Comparison of ENCODE assay signal across 8 cellular contexts in genomic region chr12:6493580-6494350, GRCh38. TPM values are rescaled to one million over a fixed set of nuclear protein-coding genes. Genes with fewer than 3 reads are reported as not detected.
DNase-seq lines count a peak whose midpoint lies in the region; ATAC-seq, FAIRE-seq and TF ChIP-seq lines count a peak whose summit lies in the region.

A gene with protein sequence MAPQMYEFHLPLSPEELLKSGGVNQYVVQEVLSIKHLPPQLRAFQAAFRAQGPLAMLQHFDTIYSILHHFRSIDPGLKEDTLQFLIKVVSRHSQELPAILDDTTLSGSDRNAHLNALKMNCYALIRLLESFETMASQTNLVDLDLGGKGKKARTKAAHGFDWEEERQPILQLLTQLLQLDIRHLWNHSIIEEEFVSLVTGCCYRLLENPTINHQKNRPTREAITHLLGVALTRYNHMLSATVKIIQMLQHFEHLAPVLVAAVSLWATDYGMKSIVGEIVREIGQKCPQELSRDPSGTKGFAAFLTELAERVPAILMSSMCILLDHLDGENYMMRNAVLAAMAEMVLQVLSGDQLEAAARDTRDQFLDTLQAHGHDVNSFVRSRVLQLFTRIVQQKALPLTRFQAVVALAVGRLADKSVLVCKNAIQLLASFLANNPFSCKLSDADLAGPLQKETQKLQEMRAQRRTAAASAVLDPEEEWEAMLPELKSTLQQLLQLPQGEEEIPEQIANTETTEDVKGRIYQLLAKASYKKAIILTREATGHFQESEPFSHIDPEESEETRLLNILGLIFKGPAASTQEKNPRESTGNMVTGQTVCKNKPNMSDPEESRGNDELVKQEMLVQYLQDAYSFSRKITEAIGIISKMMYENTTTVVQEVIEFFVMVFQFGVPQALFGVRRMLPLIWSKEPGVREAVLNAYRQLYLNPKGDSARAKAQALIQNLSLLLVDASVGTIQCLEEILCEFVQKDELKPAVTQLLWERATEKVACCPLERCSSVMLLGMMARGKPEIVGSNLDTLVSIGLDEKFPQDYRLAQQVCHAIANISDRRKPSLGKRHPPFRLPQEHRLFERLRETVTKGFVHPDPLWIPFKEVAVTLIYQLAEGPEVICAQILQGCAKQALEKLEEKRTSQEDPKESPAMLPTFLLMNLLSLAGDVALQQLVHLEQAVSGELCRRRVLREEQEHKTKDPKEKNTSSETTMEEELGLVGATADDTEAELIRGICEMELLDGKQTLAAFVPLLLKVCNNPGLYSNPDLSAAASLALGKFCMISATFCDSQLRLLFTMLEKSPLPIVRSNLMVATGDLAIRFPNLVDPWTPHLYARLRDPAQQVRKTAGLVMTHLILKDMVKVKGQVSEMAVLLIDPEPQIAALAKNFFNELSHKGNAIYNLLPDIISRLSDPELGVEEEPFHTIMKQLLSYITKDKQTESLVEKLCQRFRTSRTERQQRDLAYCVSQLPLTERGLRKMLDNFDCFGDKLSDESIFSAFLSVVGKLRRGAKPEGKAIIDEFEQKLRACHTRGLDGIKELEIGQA (N-terminal part only) (plus strand): TSS chr12:6494102. CDS start chr12:6495099, 997 bp downstream.

- DNase-seq in Caco-2 (peak; percentile 98 to 99), HTR-8/SVneo (ENCODE audit: insufficient read length, low spot score) (peak; percentile 98), NOMO-1 treated with dmso at 0.1 percent for 144 hours (lab: John Stamatoyannopoulos, UW; ENCODE audit: unreplicated experiment) (peak; percentile 99), mesenteric fat pad (ENCODE audit: low spot score) (peak; percentile 96)
- peak; percentile 99 for DNase-seq in activated CD8-positive, alpha-beta memory T cell treated with anti-CD3 and anti-CD28 coated beads, Interleukin-2, amount 10 ng/mL, durations not matched to agents 7 days and 5 days
- peak; percentile 85 for DNase-seq in stimulated activated CD8-positive, alpha-beta memory T cell treated with anti-CD3 and anti-CD28 coated beads, Interleukin-15, amount 100 ng/mL, for 24 hours (ENCODE audit: low read depth)

- H3K4me1 ChIP-seq in Caco-2 (peaks cover 12% of the 10 kb centered on the region), endocrine pancreas (ENCODE audit: control insufficient read depth, insufficient read depth, low read length) (peaks cover 12% of the 10 kb centered on the region)

- peaks cover 67% of the 10 kb centered on the region for H3K36me3 Mint-ChIP-seq in Caco-2 (ENCODE audit: insufficient read depth, unreplicated experiment)
- peaks cover 45% of the 10 kb centered on the region for H3K36me3 Mint-ChIP-seq in activated CD8-positive, alpha-beta memory T cell treated with anti-CD3 and anti-CD28 coated beads, Interleukin-2, amount 10 ng/mL, durations not matched to agents 7 days and 5 days

- no peaks in the 10 kb centered on the region for H3K27me3 ChIP-seq in Caco-2 (replicated peaks; ENCODE audit: control insufficient read depth, insufficient read depth, low read length)
- H3K27me3 ChIP-seq in endocrine pancreas (ENCODE audit: control insufficient read depth, insufficient read depth, low read length) = no peaks in the 10 kb centered on the region

- peak within 1 kb of the TSS; percentile 96 for H3K27ac Mint-ChIP-seq in Caco-2 (ENCODE audit: unreplicated experiment)
- H3K27ac Mint-ChIP-seq in activated CD8-positive, alpha-beta memory T cell treated with anti-CD3 and anti-CD28 coated beads, Interleukin-2, amount 10 ng/mL, durations not matched to agents 7 days and 5 days = peak within 1 kb of the TSS; percentile 95

- peak; percentile 87 for FAIRE-seq in HTR-8/SVneo (lab: Jason Lieb, UNC)

- intact Hi-C loops in Caco-2 (cut with micrococcal nuclease; ENCODE audit: unreplicated experiment) = loop anchor here (1.0 kb wide), 3 partner anchors 23 to 70 kb away; partner anchors contain the start of genes GAPDH and VAMP1

- peak within 1 kb of the TSS; percentile 92 for H3K4me3 Mint-ChIP-seq in Caco-2 (ENCODE audit: unreplicated experiment)
- H3K4me3 Mint-ChIP-seq in activated CD8-positive, alpha-beta memory T cell treated with anti-CD3 and anti-CD28 coated beads, Interleukin-2, amount 10 ng/mL, durations not matched to agents 7 days and 5 days = peak within 1 kb of the TSS; percentile 91

- H3K36me3 ChIP-seq in Caco-2 (ENCODE audit: control insufficient read depth, insufficient read depth, low read length) (peaks cover 5% of the 10 kb centered on the region; the same call in 1 of the 2 replicates), endocrine pancreas (ENCODE audit: control insufficient read depth, insufficient read depth, low read length) (no peaks in the 10 kb centered on the region)

- no peaks in the 10 kb centered on the region for H3K27me3 Mint-ChIP-seq in Caco-2 (ENCODE audit: insufficient read depth, unreplicated experiment)
- H3K27me3 Mint-ChIP-seq in activated CD8-positive, alpha-beta memory T cell treated with anti-CD3 and anti-CD28 coated beads, Interleukin-2, amount 10 ng/mL, durations not matched to agents 7 days and 5 days = no peaks in the 10 kb centered on the region

- peak in 1 of 2 experiments; percentile 17 for TF ChIP-seq CTCF in Caco-2 (IDR thresholded peaks at IDR 0.05; ENCODE audit: insufficient read depth in 1 of 2, low read depth in 1 of 2, low read length in 1 of 2, severe bottlenecking in 1 of 2, unreplicated experiment in 1 of 2)

- ATAC-seq in GM21367 (IDR thresholded peaks at IDR 0.05; ENCODE audit: unreplicated experiment) = peak; percentile 76
- ATAC-seq in activated CD8-positive, alpha-beta memory T cell treated with anti-CD3 and anti-CD28 coated beads, Interleukin-2, amount 10 ng/mL, durations not matched to agents 7 days and 5 days = peak; percentile 87

- peak within 1 kb of the TSS; percentile 97 for H3K9ac ChIP-seq in endocrine pancreas (ENCODE audit: control insufficient read depth, insufficient read depth, low read length)

- BruUV-seq in Caco-2 (replicated peaks; lab: Mats Ljungman, UMichigan) = no TSS peak

- POLR2A ChIA-PET in Caco-2 (lab: Charles Lee) = interaction anchor here (0.5 to 2.4 kb wide), 18 partner anchors 9 to 320 kb away, joined by 3 to 52 read pairs (median 6); partner anchors contain the start of genes GAPDH, LTBR, NOP2 and VAMP1

- H3K4me1 Mint-ChIP-seq in Caco-2 (ENCODE audit: low read depth, unreplicated experiment) = peaks cover 10% of the 10 kb centered on the region
- H3K4me1 Mint-ChIP-seq in activated CD8-positive, alpha-beta memory T cell treated with anti-CD3 and anti-CD28 coated beads, Interleukin-2, amount 10 ng/mL, durations not matched to agents 7 days and 5 days = peaks cover 43% of the 10 kb centered on the region

- H3K4me3 ChIP-seq in Caco-2 (ENCODE audit: low read depth, low read length) (peak within 1 kb of the TSS; percentile 81), endocrine pancreas (ENCODE audit: control insufficient read depth, insufficient read depth, low read length) (peak within 1 kb of the TSS; percentile 89)

- CTCF ChIA-PET in Caco-2 (lab: Charles Lee) = interaction anchor here (0.6 to 2.9 kb wide), 10 partner anchors 28 to 273 kb away, joined by 3 to 13 read pairs (median 4); partner anchors contain the start of genes GAPDH and PTMS
- CTCF ChIA-PET in activated CD8-positive, alpha-beta memory T cell treated with anti-CD3 and anti-CD28 coated beads, Interleukin-2, amount 10 ng/mL, durations not matched to agents 7 days and 5 days (lab: Charles Lee) = interaction anchor here (0.6 to 2.6 kb wide), 19 partner anchors 9 to 230 kb away, joined by 3 to 12 read pairs (median 4); partner anchors contain the start of genes COPS7A, GAPDH, NOP2 and TAPBPL

- H3K9me3 ChIP-seq in Caco-2 = no peaks in the 10 kb centered on the region
- H3K9me3 ChIP-seq in endocrine pancreas (ENCODE audit: control insufficient read depth, low read length) = no peaks in the 10 kb centered on the region

- H3K9me3 Mint-ChIP-seq in Caco-2 (ENCODE audit: unreplicated experiment) = no peaks in the 10 kb centered on the region
- H3K9me3 Mint-ChIP-seq in activated CD8-positive, alpha-beta memory T cell treated with anti-CD3 and anti-CD28 coated beads, Interleukin-2, amount 10 ng/mL, durations not matched to agents 7 days and 5 days (ENCODE audit: low read depth) = no peaks in the 10 kb centered on the region

RNA-seq across cellular contexts. Expression of the gene that starts here (rescaled TPM):
- 204 and 218 TPM in 2 replicates for total RNA-seq in Caco-2 (2022)
- 100 to 1,000 TPM; 173 to 200 TPM for total RNA-seq in activated CD8-positive, alpha-beta memory T cell treated with anti-CD3 and anti-CD28 coated beads, Interleukin-2, amount 10 ng/mL, durations not matched to agents 7 days and 5 days
- total RNA-seq in mesenteric fat pad = 12.8 TPM

Comparison
In these comparisons a context has a peak if more than half of its experiments do, and no peak if none do; other contexts are left out.
1. Peak in every context shown above with its lines: DNase-seq, ATAC-seq and H3K4me3 ChIP-seq.
2. RNA of the gene that starts here (total RNA-seq): 204 to 218 TPM in Caco-2 and 173 to 200 TPM in activated CD8-positive, alpha-beta memory T cell treated with anti-CD3 and anti-CD28 coated beads, Interleukin-2, amount 10 ng/mL, durations not matched to agents 7 days and 5 days; 12.8 TPM in mesenteric fat pad (single experiment); every median in the first group is over 10 times any median in the second.